21 cellular contexts compared by ENCODE assay signal in genomic region chr4:16150716-16151115, GRCh38.
"Had no signal": no experiment of that assay in that cellular context is flagged by ENCODE, and none has a peak within 500 bp of the region (broad histone marks: within the 10 kb centered on the region; RNA-seq: fewer than 3 reads in every experiment).

No MANE protein-coding gene starts in this region.

- H3K27me3 ChIP-seq: gastrocnemius medialis, heart right ventricle, ovary, right atrium auricular region, sigmoid colon, testis, tibial nerve, upper lobe of right lung, vagina had no signal

- H3K4me1 Mint-ChIP-seq: natural killer cell; neural crest cell; stimulated activated naive CD8-positive, alpha-beta T cell treated with anti-CD3 and anti-CD28 coated beads, Interleukin-15, amount 100 ng/mL, for 72 hours had no signal

- DNase-seq: effector CD4-positive, alpha-beta T cell; gastrocnemius medialis; heart right ventricle; hypothalamus; kidney glomerular epithelial cell; natural killer cell; ovary; sigmoid colon; stimulated activated CD4-positive, alpha-beta T cell treated with anti-CD3 and anti-CD28 coated beads, Interleukin-2, amount 100 ng/mL, for 24 hours; stimulated activated CD4-positive, alpha-beta T cell treated with anti-CD3 and anti-CD28 coated beads, Interleukin-4, amount 100 ng/mL, for 4 hours; stimulated activated naive B cell treated with anti-CD40 and anti-IgM and Interleukin-4, amounts not matched to agents 10 μg/mL and 1 μg/mL and 100 μg/mL, for 72 hours; stimulated activated naive CD8-positive, alpha-beta T cell treated with anti-CD3 and anti-CD28 coated beads, Interleukin-15, amount 100 ng/mL, for 72 hours; testis; upper lobe of right lung had no signal

- H3K27ac Mint-ChIP-seq: endodermal cell; mesothelial cell of epicardium; natural killer cell; stimulated activated naive B cell treated with anti-CD40 and anti-IgM and Interleukin-4, amounts not matched to agents 10 μg/mL and 1 μg/mL and 100 μg/mL, for 72 hours; stimulated activated naive CD8-positive, alpha-beta T cell treated with anti-CD3 and anti-CD28 coated beads, Interleukin-15, amount 100 ng/mL, for 72 hours had no signal

- H3K27me3 Mint-ChIP-seq: stimulated activated naive B cell treated with anti-CD40 and anti-IgM and Interleukin-4, amounts not matched to agents 10 μg/mL and 1 μg/mL and 100 μg/mL, for 72 hours; stimulated activated naive CD8-positive, alpha-beta T cell treated with anti-CD3 and anti-CD28 coated beads, Interleukin-15, amount 100 ng/mL, for 72 hours had no signal

- H3K4me1 ChIP-seq: gastrocnemius medialis, right atrium auricular region, upper lobe of right lung, vagina had no signal

- H3K4me3 Mint-ChIP-seq: endodermal cell; mesothelial cell of epicardium; natural killer cell; neural crest cell; stimulated activated naive B cell treated with anti-CD40 and anti-IgM and Interleukin-4, amounts not matched to agents 10 μg/mL and 1 μg/mL and 100 μg/mL, for 72 hours; stimulated activated naive CD8-positive, alpha-beta T cell treated with anti-CD3 and anti-CD28 coated beads, Interleukin-15, amount 100 ng/mL, for 72 hours had no signal

- H3K4me3 ChIP-seq: gastrocnemius medialis, heart right ventricle, ovary, right atrium auricular region, sigmoid colon, skin epidermis, testis, tibial nerve, upper lobe of right lung, vagina had no signal

- H3K36me3 Mint-ChIP-seq: mesothelial cell of epicardium had no signal

- H3K36me3 ChIP-seq: gastrocnemius medialis, heart right ventricle, ovary, right atrium auricular region, sigmoid colon, tibial nerve, upper lobe of right lung, vagina had no signal

- H3K27ac ChIP-seq: gastrocnemius medialis, heart right ventricle, ovary, right atrium auricular region, sigmoid colon, skin epidermis, testis, tibial nerve, upper lobe of right lung, vagina had no signal

- H3K9me3 ChIP-seq: gastrocnemius medialis, ovary, sigmoid colon, testis, upper lobe of right lung, vagina had no signal
